In the genomic region with DNA sequence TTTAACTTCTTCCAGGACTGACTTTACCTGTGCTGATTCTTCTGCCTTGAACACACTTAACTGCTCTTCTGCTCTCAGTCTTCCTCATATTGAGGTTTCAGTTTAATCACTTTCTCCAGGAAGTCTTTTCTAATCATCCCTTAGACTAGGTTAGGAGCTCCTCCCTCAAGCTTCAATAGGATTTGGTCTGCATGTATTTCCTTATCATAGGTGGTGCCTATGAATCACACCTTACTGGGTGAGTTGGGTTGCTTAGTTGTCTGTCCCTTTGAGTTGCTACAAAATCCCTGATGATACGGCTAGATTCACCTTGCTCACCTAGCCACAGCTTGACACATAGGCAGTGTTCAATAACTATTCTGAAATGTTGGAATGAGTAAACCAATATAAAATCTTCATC, we compare ENCODE assay signal across 38 cellular contexts.
"Had no signal": no experiment of that assay in that cellular context is flagged by ENCODE, and none has a peak within 500 bp of the region (broad histone marks: within the 10 kb centered on the region; RNA-seq: fewer than 3 reads in every experiment).

No MANE protein-coding gene starts in this region.

- DNase-seq: activated B cell treated with CpG ODN at 0.5 μM for 24 hours; activated CD4-positive, alpha-beta memory T cell treated with anti-CD3 and anti-CD28 coated beads for 36 hours; activated CD4-positive, alpha-beta T cell treated with anti-CD3 and anti-CD28 coated beads for 4 hours; activated CD4-positive, alpha-beta T cell treated with anti-CD3 and anti-CD28 coated beads, Interleukin-2, amount 10 ng/mL, durations not matched to agents 24 days and 14 days; activated CD4-positive, alpha-beta T cell treated with anti-CD3 and anti-CD28 coated beads, Interleukin-2, amount 50 U/mL, for 1 hour; activated CD4-positive, alpha-beta T cell treated with anti-CD3 and anti-CD28 coated beads, Interleukin-2, amount 50 U/mL, for 4 hours; activated CD4-positive, CD25-positive, alpha-beta regulatory T cell treated with anti-CD3 and anti-CD28 coated beads, Interleukin-2, amount 50 U/mL, for 72 hours; activated CD8-positive, alpha-beta memory T cell treated with anti-CD3 and anti-CD28 coated beads, Interleukin-2, amount 50 U/mL, for 4 hours; activated CD8-positive, alpha-beta T cell treated with anti-CD3 and anti-CD28 coated beads for 36 hours; activated effector memory CD4-positive, alpha-beta T cell treated with Interleukin-2 at 50 U/mL for 16 hours; activated gamma-delta T cell; activated naive CD4-positive, alpha-beta T cell treated with anti-CD3 and anti-CD28 coated beads, Interleukin-2, amount 10 ng/mL, durations not matched to agents 7 days and 5 days; activated naive CD4-positive, alpha-beta T cell treated with Interleukin-2 at 50 U/mL for 16 hours; activated naive CD8-positive, alpha-beta T cell treated with anti-CD3 and anti-CD28 coated beads, Interleukin-2, amount 10 ng/mL, durations not matched to agents 7 days and 5 days; activated naive CD8-positive, alpha-beta T cell treated with anti-CD3 and anti-CD28 coated beads, Interleukin-2, amount 50 U/mL, for 24 hours; activated T-cell treated with anti-CD3 and anti-CD28 coated beads for 4 hours; activated T-cell treated with anti-CD3 and anti-CD28 coated beads, Interleukin-2, amount 50 U/mL, for 1 hour; activated T-cell treated with anti-CD3 and anti-CD28 coated beads, Interleukin-2, amount 50 U/mL, for 48 hours; amniotic stem cell; aorta; body of pancreas; brain microvascular endothelial cell; caudate nucleus; SW 1271; T-helper 1 cell; T-helper 2 cell; T-helper 9 cell had no signal

- H3K27ac Mint-ChIP-seq: activated B cell treated with CpG ODN at 0.5 μM for 24 hours; activated CD4-positive, alpha-beta memory T cell treated with anti-CD3 and anti-CD28 coated beads for 36 hours; activated CD4-positive, alpha-beta T cell treated with anti-CD3 and anti-CD28 coated beads, Interleukin-2, amount 10 ng/mL, durations not matched to agents 24 days and 14 days; activated CD8-positive, alpha-beta T cell treated with anti-CD3 and anti-CD28 coated beads for 36 hours; activated naive CD4-positive, alpha-beta T cell treated with anti-CD3 and anti-CD28 coated beads, Interleukin-2, amount 10 ng/mL, durations not matched to agents 7 days and 5 days; activated naive CD4-positive, alpha-beta T cell treated with anti-CD3 and anti-CD28 coated beads, Interleukin-2, amount 50 U/mL, for 24 hours; activated naive CD8-positive, alpha-beta T cell; activated naive CD8-positive, alpha-beta T cell treated with anti-CD3 and anti-CD28 coated beads, Interleukin-2, amount 10 ng/mL, durations not matched to agents 7 days and 5 days; activated naive CD8-positive, alpha-beta T cell treated with anti-CD3 and anti-CD28 coated beads, Interleukin-2, amount 50 U/mL, for 24 hours; activated T-helper 2 cell treated with anti-CD3 and anti-CD28 coated beads, Interferon-gamma antibody, Interleukin-2, Interleukin-4, amounts not matched to agents 10 μg/mL and 5 μg/mL and 100 μg/mL, durations not matched to agents 14 hours and 24 hours and 36 hours; T-helper 1 cell treated with Interleukin-12 subunit alpha and Interleukin-12 subunit beta and Interleukin-4 antibody, amounts not matched to agents 30 μg/mL and 1 μg/mL, for 36 hours; T-helper 2 cell treated with Interferon-gamma antibody and Interleukin-4, amounts not matched to agents 5 μg/mL and 100 μg/mL, for 36 hours had no signal

- H3K9me3 ChIP-seq: body of pancreas, breast epithelium had no signal

- ATAC-seq: activated CD8-positive, alpha-beta T cell treated with anti-CD3 and anti-CD28 coated beads for 36 hours; activated naive CD8-positive, alpha-beta T cell treated with anti-CD3 and anti-CD28 coated beads, Interleukin-2, amount 50 U/mL, for 24 hours; body of pancreas had no signal

- H3K27ac ChIP-seq: body of pancreas, brain microvascular endothelial cell, breast epithelium, cardiac muscle cell, VCaP had no signal

- FAIRE-seq: astrocyte, TTC549 had no signal

- H3K36me3 ChIP-seq: brain microvascular endothelial cell, breast epithelium, cardiac muscle cell had no signal

- H3K4me1 Mint-ChIP-seq: activated B cell treated with CpG ODN at 0.5 μM for 24 hours; activated CD4-positive, alpha-beta T cell treated with anti-CD3 and anti-CD28 coated beads, Interleukin-2, amount 10 ng/mL, durations not matched to agents 24 days and 14 days; activated naive CD4-positive, alpha-beta T cell treated with anti-CD3 and anti-CD28 coated beads, Interleukin-2, amount 10 ng/mL, durations not matched to agents 7 days and 5 days; activated naive CD4-positive, alpha-beta T cell treated with anti-CD3 and anti-CD28 coated beads, Interleukin-2, amount 50 U/mL, for 24 hours; activated naive CD8-positive, alpha-beta T cell treated with anti-CD3 and anti-CD28 coated beads, Interleukin-2, amount 10 ng/mL, durations not matched to agents 7 days and 5 days; activated naive CD8-positive, alpha-beta T cell treated with anti-CD3 and anti-CD28 coated beads, Interleukin-2, amount 50 U/mL, for 24 hours; central memory CD8-positive, alpha-beta T cell had no signal

- H3K27me3 ChIP-seq: body of pancreas, brain microvascular endothelial cell, breast epithelium, cardiac muscle cell had no signal

- H3K9me3 Mint-ChIP-seq: activated B cell treated with CpG ODN at 0.5 μM for 24 hours; activated CD4-positive, alpha-beta memory T cell treated with anti-CD3 and anti-CD28 coated beads for 36 hours; activated CD4-positive, alpha-beta T cell treated with anti-CD3 and anti-CD28 coated beads, Interleukin-2, amount 10 ng/mL, durations not matched to agents 24 days and 14 days had no signal

- H3K27me3 Mint-ChIP-seq: activated B cell treated with CpG ODN at 0.5 μM for 24 hours; activated CD4-positive, alpha-beta memory T cell treated with anti-CD3 and anti-CD28 coated beads for 36 hours; activated CD4-positive, alpha-beta T cell treated with anti-CD3 and anti-CD28 coated beads, Interleukin-2, amount 10 ng/mL, durations not matched to agents 24 days and 14 days; activated CD8-positive, alpha-beta T cell treated with anti-CD3 and anti-CD28 coated beads for 36 hours; activated naive CD4-positive, alpha-beta T cell treated with anti-CD3 and anti-CD28 coated beads, Interleukin-2, amount 10 ng/mL, durations not matched to agents 7 days and 5 days; activated naive CD8-positive, alpha-beta T cell; activated naive CD8-positive, alpha-beta T cell treated with anti-CD3 and anti-CD28 coated beads, Interleukin-2, amount 10 ng/mL, durations not matched to agents 7 days and 5 days; activated naive CD8-positive, alpha-beta T cell treated with anti-CD3 and anti-CD28 coated beads, Interleukin-2, amount 50 U/mL, for 24 hours; central memory CD8-positive, alpha-beta T cell had no signal

- H3K4me3 Mint-ChIP-seq: activated B cell treated with CpG ODN at 0.5 μM for 24 hours; activated CD4-positive, alpha-beta memory T cell treated with anti-CD3 and anti-CD28 coated beads for 36 hours; activated CD4-positive, alpha-beta T cell treated with anti-CD3 and anti-CD28 coated beads, Interleukin-2, amount 10 ng/mL, durations not matched to agents 24 days and 14 days; activated CD8-positive, alpha-beta T cell treated with anti-CD3 and anti-CD28 coated beads for 36 hours; activated naive CD4-positive, alpha-beta T cell treated with anti-CD3 and anti-CD28 coated beads, Interleukin-2, amount 10 ng/mL, durations not matched to agents 7 days and 5 days; activated naive CD4-positive, alpha-beta T cell treated with anti-CD3 and anti-CD28 coated beads, Interleukin-2, amount 50 U/mL, for 24 hours; activated naive CD8-positive, alpha-beta T cell; activated naive CD8-positive, alpha-beta T cell treated with anti-CD3 and anti-CD28 coated beads, Interleukin-2, amount 10 ng/mL, durations not matched to agents 7 days and 5 days; activated naive CD8-positive, alpha-beta T cell treated with anti-CD3 and anti-CD28 coated beads, Interleukin-2, amount 50 U/mL, for 24 hours; central memory CD8-positive, alpha-beta T cell; T-helper 1 cell treated with Interleukin-12 subunit alpha and Interleukin-12 subunit beta and Interleukin-4 antibody, amounts not matched to agents 30 μg/mL and 1 μg/mL, for 36 hours; T-helper 2 cell treated with Interferon-gamma antibody and Interleukin-4, amounts not matched to agents 5 μg/mL and 100 μg/mL, for 36 hours had no signal

- H3K4me1 ChIP-seq: body of pancreas, breast epithelium had no signal

- H3K36me3 Mint-ChIP-seq: activated CD4-positive, alpha-beta memory T cell treated with anti-CD3 and anti-CD28 coated beads for 36 hours; activated naive CD4-positive, alpha-beta T cell treated with anti-CD3 and anti-CD28 coated beads, Interleukin-2, amount 10 ng/mL, durations not matched to agents 7 days and 5 days; activated naive CD4-positive, alpha-beta T cell treated with anti-CD3 and anti-CD28 coated beads, Interleukin-2, amount 50 U/mL, for 24 hours; activated naive CD8-positive, alpha-beta T cell; activated naive CD8-positive, alpha-beta T cell treated with anti-CD3 and anti-CD28 coated beads, Interleukin-2, amount 10 ng/mL, durations not matched to agents 7 days and 5 days had no signal

- H3K4me3 ChIP-seq: body of pancreas, breast epithelium, cardiac muscle cell had no signal
